ENCODE assay signal across 1 cellular context in the genomic region with DNA sequence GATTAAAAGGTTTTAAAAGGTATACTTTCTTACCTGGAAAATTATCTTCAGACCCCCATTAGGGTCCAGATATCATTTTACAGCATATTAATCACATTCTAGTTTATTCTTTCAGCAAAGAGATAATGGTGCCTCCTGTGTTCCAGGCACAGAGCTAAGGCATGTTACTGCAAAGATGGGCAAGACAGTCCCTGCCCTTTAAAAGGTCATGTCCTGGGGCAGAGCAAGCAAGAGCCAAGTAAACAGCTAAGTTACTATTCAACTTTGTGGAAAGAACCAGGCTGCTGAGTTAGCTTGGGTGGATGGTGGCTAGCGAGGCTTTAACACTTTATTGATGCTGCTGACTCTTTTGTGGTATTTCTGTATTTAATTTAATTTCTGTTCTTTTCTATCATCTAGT.
TF ChIP-seq lines count a peak whose summit lies in the region.

No MANE protein-coding gene starts in this region.

TF ChIP-seq in HepG2, 621 proteins besides CTCF, POLR2A, EP300 and RAD21 (continued from another document and continues in another):
- TF ChIP-seq, protein P1, sequence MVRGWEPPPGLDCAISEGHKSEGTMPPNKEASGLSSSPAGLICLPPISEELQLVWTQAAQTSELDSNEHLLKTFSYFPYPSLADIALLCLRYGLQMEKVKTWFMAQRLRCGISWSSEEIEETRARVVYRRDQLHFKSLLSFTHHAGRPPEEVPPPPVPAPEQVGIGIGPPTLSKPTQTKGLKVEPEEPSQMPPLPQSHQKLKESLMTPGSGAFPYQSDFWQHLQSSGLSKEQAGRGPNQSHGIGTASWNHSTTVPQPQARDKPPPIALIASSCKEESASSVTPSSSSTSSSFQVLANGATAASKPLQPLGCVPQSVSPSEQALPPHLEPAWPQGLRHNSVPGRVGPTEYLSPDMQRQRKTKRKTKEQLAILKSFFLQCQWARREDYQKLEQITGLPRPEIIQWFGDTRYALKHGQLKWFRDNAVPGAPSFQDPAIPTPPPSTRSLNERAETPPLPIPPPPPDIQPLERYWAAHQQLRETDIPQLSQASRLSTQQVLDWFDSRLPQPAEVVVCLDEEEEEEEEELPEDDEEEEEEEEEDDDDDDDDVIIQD (CRISPR knock-in tag; IDR thresholded peaks at IDR 0.05; ENCODE audit: low read depth): peak; percentile 98
- TF ChIP-seq MIER3 (CRISPR knock-in tag; IDR thresholded peaks at IDR 0.05; ENCODE audit: borderline replicate concordance) (peak; percentile 69; the same call in 1 of the 2 replicates), ZNF737 (CRISPR knock-in tag; IDR thresholded peaks at IDR 0.05; ENCODE audit: borderline replicate concordance) (no peak), MEIS1 (CRISPR knock-in tag; IDR thresholded peaks at IDR 0.05; ENCODE audit: borderline replicate concordance) (no peak), PPARG (CRISPR knock-in tag; conservative IDR thresholded peaks at IDR 0.05) (0 out of 2 replicates have a peak, but pooled peaks have one; percentile 33), WIZ (CRISPR knock-in tag; IDR thresholded peaks at IDR 0.05) (no peak), HOXA3 (CRISPR knock-in tag; IDR thresholded peaks at IDR 0.05) (peak; percentile 58; the same call in 1 of the 2 replicates), ZNF674 (CRISPR knock-in tag; IDR thresholded peaks at IDR 0.05; ENCODE audit: low read depth) (no peak), HOXD1 (CRISPR knock-in tag; IDR thresholded peaks at IDR 0.05) (no peak), POLR2AphosphoS5 (IDR thresholded peaks at IDR 0.05; ENCODE audit: low read depth, low read length) (no peak), ESRRA (CRISPR knock-in tag; IDR thresholded peaks at IDR 0.05; ENCODE audit: low read depth) (peak; percentile 79), NFRKB (IDR thresholded peaks at IDR 0.05) (no peak), FOXK1 (CRISPR knock-in tag; IDR thresholded peaks at IDR 0.05; ENCODE audit: borderline replicate concordance, low read depth) (peak; percentile 67; the same call in 1 of the 2 replicates), ZNF234 (CRISPR knock-in tag; conservative IDR thresholded peaks at IDR 0.05) (no peak), TP53 (CRISPR knock-in tag; conservative IDR thresholded peaks at IDR 0.05) (no peak), KLF16 (CRISPR knock-in tag; IDR thresholded peaks at IDR 0.05) (peak in 1 of 2 experiments; percentile 43; a peak in 1 of 4 replicates), AKAP8 (CRISPR knock-in tag; IDR thresholded peaks at IDR 0.05) (no peak), ZNF547 (CRISPR knock-in tag; IDR thresholded peaks at IDR 0.05) (no peak), RFXAP (CRISPR knock-in tag; IDR thresholded peaks at IDR 0.05; ENCODE audit: borderline replicate concordance) (no peak), SRSF9 (IDR thresholded peaks at IDR 0.05; ENCODE audit: borderline replicate concordance, insufficient read depth, low read depth, low read length, poor library complexity, severe bottlenecking) (no peak), GTF2F1 (IDR thresholded peaks at IDR 0.05; ENCODE audit: low read length) (no peak), ZNF567 (CRISPR knock-in tag; IDR thresholded peaks at IDR 0.05; ENCODE audit: borderline replicate concordance) (no peak), SAP130 (CRISPR knock-in tag; IDR thresholded peaks at IDR 0.05; ENCODE audit: low read depth) (peak; percentile 62; the same call in 1 of the 2 replicates), SETDB1 (CRISPR knock-in tag; IDR thresholded peaks at IDR 0.05; ENCODE audit: borderline replicate concordance) (no peak), ZNF260 (CRISPR knock-in tag; IDR thresholded peaks at IDR 0.05; ENCODE audit: borderline replicate concordance, low read depth) (no peak)
- TF ChIP-seq, protein P2, sequence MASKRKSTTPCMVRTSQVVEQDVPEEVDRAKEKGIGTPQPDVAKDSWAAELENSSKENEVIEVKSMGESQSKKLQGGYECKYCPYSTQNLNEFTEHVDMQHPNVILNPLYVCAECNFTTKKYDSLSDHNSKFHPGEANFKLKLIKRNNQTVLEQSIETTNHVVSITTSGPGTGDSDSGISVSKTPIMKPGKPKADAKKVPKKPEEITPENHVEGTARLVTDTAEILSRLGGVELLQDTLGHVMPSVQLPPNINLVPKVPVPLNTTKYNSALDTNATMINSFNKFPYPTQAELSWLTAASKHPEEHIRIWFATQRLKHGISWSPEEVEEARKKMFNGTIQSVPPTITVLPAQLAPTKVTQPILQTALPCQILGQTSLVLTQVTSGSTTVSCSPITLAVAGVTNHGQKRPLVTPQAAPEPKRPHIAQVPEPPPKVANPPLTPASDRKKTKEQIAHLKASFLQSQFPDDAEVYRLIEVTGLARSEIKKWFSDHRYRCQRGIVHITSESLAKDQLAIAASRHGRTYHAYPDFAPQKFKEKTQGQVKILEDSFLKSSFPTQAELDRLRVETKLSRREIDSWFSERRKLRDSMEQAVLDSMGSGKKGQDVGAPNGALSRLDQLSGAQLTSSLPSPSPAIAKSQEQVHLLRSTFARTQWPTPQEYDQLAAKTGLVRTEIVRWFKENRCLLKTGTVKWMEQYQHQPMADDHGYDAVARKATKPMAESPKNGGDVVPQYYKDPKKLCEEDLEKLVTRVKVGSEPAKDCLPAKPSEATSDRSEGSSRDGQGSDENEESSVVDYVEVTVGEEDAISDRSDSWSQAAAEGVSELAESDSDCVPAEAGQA (IDR thresholded peaks at IDR 0.05; ENCODE audit: low read depth): no peak
- TF ChIP-seq, protein P2 (CRISPR knock-in tag; IDR thresholded peaks at IDR 0.05; ENCODE audit: borderline replicate concordance): no peak
- TF ChIP-seq, protein P3, sequence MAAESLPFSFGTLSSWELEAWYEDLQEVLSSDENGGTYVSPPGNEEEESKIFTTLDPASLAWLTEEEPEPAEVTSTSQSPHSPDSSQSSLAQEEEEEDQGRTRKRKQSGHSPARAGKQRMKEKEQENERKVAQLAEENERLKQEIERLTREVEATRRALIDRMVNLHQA (CRISPR knock-in tag; IDR thresholded peaks at IDR 0.05): no peak
- TF ChIP-seq, protein P4, sequence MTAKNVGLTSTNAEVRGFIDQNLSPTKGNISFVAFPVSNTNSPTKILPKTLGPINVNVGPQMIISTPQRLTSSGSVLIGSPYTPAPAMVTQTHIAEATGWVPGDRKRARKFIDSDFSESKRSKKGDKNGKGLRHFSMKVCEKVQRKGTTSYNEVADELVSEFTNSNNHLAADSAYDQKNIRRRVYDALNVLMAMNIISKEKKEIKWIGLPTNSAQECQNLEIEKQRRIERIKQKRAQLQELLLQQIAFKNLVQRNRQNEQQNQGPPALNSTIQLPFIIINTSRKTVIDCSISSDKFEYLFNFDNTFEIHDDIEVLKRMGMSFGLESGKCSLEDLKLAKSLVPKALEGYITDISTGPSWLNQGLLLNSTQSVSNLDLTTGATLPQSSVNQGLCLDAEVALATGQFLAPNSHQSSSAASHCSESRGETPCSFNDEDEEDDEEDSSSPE (CRISPR knock-in tag; IDR thresholded peaks at IDR 0.05): no peak
- TF ChIP-seq, protein P5, sequence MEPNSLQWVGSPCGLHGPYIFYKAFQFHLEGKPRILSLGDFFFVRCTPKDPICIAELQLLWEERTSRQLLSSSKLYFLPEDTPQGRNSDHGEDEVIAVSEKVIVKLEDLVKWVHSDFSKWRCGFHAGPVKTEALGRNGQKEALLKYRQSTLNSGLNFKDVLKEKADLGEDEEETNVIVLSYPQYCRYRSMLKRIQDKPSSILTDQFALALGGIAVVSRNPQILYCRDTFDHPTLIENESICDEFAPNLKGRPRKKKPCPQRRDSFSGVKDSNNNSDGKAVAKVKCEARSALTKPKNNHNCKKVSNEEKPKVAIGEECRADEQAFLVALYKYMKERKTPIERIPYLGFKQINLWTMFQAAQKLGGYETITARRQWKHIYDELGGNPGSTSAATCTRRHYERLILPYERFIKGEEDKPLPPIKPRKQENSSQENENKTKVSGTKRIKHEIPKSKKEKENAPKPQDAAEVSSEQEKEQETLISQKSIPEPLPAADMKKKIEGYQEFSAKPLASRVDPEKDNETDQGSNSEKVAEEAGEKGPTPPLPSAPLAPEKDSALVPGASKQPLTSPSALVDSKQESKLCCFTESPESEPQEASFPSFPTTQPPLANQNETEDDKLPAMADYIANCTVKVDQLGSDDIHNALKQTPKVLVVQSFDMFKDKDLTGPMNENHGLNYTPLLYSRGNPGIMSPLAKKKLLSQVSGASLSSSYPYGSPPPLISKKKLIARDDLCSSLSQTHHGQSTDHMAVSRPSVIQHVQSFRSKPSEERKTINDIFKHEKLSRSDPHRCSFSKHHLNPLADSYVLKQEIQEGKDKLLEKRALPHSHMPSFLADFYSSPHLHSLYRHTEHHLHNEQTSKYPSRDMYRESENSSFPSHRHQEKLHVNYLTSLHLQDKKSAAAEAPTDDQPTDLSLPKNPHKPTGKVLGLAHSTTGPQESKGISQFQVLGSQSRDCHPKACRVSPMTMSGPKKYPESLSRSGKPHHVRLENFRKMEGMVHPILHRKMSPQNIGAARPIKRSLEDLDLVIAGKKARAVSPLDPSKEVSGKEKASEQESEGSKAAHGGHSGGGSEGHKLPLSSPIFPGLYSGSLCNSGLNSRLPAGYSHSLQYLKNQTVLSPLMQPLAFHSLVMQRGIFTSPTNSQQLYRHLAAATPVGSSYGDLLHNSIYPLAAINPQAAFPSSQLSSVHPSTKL (CRISPR knock-in tag; IDR thresholded peaks at IDR 0.05): peak; percentile 93
- TF ChIP-seq, protein P6, sequence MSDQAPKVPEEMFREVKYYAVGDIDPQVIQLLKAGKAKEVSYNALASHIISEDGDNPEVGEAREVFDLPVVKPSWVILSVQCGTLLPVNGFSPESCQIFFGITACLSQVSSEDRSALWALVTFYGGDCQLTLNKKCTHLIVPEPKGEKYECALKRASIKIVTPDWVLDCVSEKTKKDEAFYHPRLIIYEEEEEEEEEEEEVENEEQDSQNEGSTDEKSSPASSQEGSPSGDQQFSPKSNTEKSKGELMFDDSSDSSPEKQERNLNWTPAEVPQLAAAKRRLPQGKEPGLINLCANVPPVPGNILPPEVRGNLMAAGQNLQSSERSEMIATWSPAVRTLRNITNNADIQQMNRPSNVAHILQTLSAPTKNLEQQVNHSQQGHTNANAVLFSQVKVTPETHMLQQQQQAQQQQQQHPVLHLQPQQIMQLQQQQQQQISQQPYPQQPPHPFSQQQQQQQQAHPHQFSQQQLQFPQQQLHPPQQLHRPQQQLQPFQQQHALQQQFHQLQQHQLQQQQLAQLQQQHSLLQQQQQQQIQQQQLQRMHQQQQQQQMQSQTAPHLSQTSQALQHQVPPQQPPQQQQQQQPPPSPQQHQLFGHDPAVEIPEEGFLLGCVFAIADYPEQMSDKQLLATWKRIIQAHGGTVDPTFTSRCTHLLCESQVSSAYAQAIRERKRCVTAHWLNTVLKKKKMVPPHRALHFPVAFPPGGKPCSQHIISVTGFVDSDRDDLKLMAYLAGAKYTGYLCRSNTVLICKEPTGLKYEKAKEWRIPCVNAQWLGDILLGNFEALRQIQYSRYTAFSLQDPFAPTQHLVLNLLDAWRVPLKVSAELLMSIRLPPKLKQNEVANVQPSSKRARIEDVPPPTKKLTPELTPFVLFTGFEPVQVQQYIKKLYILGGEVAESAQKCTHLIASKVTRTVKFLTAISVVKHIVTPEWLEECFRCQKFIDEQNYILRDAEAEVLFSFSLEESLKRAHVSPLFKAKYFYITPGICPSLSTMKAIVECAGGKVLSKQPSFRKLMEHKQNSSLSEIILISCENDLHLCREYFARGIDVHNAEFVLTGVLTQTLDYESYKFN (CRISPR knock-in tag; conservative IDR thresholded peaks at IDR 0.05): peak; percentile 87
- TF ChIP-seq, protein P7, sequence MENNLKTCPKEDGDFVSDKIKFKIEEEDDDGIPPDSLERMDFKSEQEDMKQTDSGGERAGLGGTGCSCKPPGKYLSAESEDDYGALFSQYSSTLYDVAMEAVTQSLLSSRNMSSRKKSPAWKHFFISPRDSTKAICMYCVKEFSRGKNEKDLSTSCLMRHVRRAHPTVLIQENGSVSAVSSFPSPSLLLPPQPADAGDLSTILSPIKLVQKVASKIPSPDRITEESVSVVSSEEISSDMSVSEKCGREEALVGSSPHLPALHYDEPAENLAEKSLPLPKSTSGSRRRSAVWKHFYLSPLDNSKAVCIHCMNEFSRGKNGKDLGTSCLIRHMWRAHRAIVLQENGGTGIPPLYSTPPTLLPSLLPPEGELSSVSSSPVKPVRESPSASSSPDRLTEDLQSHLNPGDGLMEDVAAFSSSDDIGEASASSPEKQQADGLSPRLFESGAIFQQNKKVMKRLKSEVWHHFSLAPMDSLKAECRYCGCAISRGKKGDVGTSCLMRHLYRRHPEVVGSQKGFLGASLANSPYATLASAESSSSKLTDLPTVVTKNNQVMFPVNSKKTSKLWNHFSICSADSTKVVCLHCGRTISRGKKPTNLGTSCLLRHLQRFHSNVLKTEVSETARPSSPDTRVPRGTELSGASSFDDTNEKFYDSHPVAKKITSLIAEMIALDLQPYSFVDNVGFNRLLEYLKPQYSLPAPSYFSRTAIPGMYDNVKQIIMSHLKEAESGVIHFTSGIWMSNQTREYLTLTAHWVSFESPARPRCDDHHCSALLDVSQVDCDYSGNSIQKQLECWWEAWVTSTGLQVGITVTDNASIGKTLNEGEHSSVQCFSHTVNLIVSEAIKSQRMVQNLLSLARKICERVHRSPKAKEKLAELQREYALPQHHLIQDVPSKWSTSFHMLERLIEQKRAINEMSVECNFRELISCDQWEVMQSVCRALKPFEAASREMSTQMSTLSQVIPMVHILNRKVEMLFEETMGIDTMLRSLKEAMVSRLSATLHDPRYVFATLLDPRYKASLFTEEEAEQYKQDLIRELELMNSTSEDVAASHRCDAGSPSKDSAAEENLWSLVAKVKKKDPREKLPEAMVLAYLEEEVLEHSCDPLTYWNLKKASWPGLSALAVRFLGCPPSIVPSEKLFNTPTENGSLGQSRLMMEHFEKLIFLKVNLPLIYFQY (CRISPR knock-in tag; IDR thresholded peaks at IDR 0.05; ENCODE audit: borderline replicate concordance): no peak; the same call in 1 of the 2 replicates
- TF ChIP-seq, protein P8, sequence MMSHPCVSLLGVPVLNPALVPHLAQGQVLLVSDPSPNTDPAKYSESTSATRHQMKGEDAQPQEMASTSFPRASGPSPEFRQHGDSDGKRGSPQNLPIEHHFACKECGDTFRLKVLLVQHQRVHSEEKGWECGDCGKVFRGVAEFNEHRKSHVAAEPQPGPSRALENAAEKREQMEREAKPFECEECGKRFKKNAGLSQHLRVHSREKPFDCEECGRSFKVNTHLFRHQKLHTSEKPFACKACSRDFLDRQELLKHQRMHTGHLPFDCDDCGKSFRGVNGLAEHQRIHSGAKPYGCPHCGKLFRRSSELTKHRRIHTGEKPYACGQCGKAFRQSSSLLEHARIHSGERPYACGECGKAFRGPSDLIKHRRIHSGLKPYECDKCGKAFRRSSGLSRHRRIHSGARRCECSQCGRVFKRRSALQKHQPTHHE (CRISPR knock-in tag; IDR thresholded peaks at IDR 0.05; ENCODE audit: borderline replicate concordance): no peak
